In the genomic region with DNA sequence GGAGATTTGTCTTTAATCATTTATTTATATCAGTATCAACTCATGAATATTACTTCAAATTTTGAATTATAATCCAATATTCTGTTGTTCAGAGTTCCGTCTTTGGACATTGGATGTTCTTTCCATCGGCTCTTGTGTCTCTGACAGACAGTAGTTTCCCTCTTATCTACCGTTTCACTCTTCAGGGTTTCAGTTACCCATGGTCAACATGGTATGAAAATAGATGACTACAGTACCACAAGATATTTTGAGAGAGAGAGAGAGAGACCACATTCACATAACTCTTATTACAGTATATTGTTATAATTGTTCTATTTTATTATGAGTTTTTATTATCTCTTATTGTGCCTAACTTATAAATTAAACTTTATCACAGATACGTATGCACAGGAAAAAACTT, we compare ENCODE assay signal across 3 cellular contexts.
"Had no signal": no experiment of that assay in that cellular context is flagged by ENCODE, and none has a peak within 500 bp of the region (broad histone marks: within the 10 kb centered on the region; RNA-seq: fewer than 3 reads in every experiment).

No MANE protein-coding gene starts in this region.

- ATAC-seq: GM12878 had no signal

- DNase-seq: GDM1, GF-D8 had no signal

- H3K4me3 ChIP-seq: GM12878 had no signal
